In genomic region chr10:110919349-110919931, GRCh38 we compare ENCODE assay signal across 8 cellular contexts. TPM values are rescaled to one million over a fixed set of nuclear protein-coding genes. Genes with fewer than 3 reads are reported as not detected.
A peak's percentile ranks its signal among the peaks of the same experiment; 100 is the strongest.
DNase-seq lines count a peak whose midpoint lies in the region; TF ChIP-seq lines count a peak whose summit lies in the region.

Gene SHOC2 (plus strand): TSS chr10:110919604. CDS start chr10:110964359, 44,755 bp downstream.

- peak within 1 kb of the TSS; percentile 96 for H3K4me3 Mint-ChIP-seq in nephron progenitor cell

- H3K4me3 ChIP-seq in esophagus (ENCODE audit: low read depth in 1 of 2, low read length in 2 of 2): peak within 1 kb of the TSS; percentile 77 to 82

- DNase-seq in H4 (ENCODE audit: low spot score): no peak
- peak; percentile 37 for DNase-seq in NCI-H1105 treated with DMSO at 0.1 percent for 48 hours (lab: John Stamatoyannopoulos, UW)
- peak; percentile 93 for DNase-seq in activated T-cell treated with anti-CD3 and anti-CD28 coated beads, Interleukin-2, amount 50 U/mL, for 1 hour
- peak; percentile 95 for DNase-seq in nephron progenitor cell
- DNase-seq in foreskin melanocyte: no peak

- no peaks in the 10 kb centered on the region for H3K36me3 ChIP-seq in esophagus (ENCODE audit: control insufficient read depth in 2 of 2, insufficient read depth in 2 of 2, low read length in 1 of 2)

- no peaks in the 10 kb centered on the region for H3K4me1 ChIP-seq in esophagus (ENCODE audit: control insufficient read depth in 2 of 2, insufficient read depth in 2 of 2, low read length in 1 of 2)

- no peaks in the 10 kb centered on the region for H3K9me3 ChIP-seq in esophagus (ENCODE audit: control insufficient read depth in 2 of 2, insufficient read depth in 1 of 2, low read depth in 1 of 2, low read length in 1 of 2)

- TF ChIP-seq POLR2A in GM10847 (IDR thresholded peaks at IDR 0.05; ENCODE audit: extremely low read depth, insufficient read length): peak; percentile 84

- peak within 1 kb of the TSS; percentile 98 for H3K27ac ChIP-seq in esophagus (ENCODE audit: low read depth in 2 of 2, low read length in 1 of 2)

- peak within 1 kb of the TSS; percentile 100 for H3K27ac Mint-ChIP-seq in nephron progenitor cell

- H3K36me3 Mint-ChIP-seq in nephron progenitor cell (ENCODE audit: low read depth): no peaks in the 10 kb centered on the region

- TF ChIP-seq CTCF in nephron progenitor cell (IDR thresholded peaks at IDR 0.05): no peak
- no peak for TF ChIP-seq CTCF in subcutaneous adipose tissue (IDR thresholded peaks at IDR 0.05; ENCODE audit: low read depth)

- no peaks in the 10 kb centered on the region for H3K27me3 ChIP-seq in esophagus (ENCODE audit: control insufficient read depth in 1 of 2, insufficient read depth in 2 of 2, low read length in 2 of 2)

- H3K4me1 Mint-ChIP-seq in nephron progenitor cell: peaks cover 54% of the 10 kb centered on the region

- no peaks in the 10 kb centered on the region for H3K9me3 Mint-ChIP-seq in nephron progenitor cell

- WGBS in esophagus, 2 donors: 0% methylated on average over 14 to 61 of the region's 61 CpGs

- H3K27me3 Mint-ChIP-seq in nephron progenitor cell (ENCODE audit: low read depth, poor library complexity): no peaks in the 10 kb centered on the region

RNA-seq across cellular contexts. Expression of gene SHOC2, which starts in this region (rescaled TPM):
- 20.8 and 29.0 TPM in 2 replicates for total RNA-seq in H4 (2014; rRNA removed; shearing (Covaris generic))
- polyA plus RNA-seq in esophagus: 10 to 100 TPM; 15.3 to 16.6 TPM
- total RNA-seq in subcutaneous adipose tissue: 100 to 1,000 TPM in 1 of 4 donors, 10 to 100 TPM in 3; 67.1 to 128 (median 72.0) TPM

Comparison
In these comparisons a context has a peak if more than half of its experiments do, and no peak if none do; other contexts are left out.
1. DNase-seq: peak in NCI-H1105 treated with DMSO at 0.1 percent for 48 hours (single experiment), activated T-cell treated with anti-CD3 and anti-CD28 coated beads, Interleukin-2, amount 50 U/mL, for 1 hour (single experiment) and nephron progenitor cell (single experiment); none in H4 (single experiment) and foreskin melanocyte (single experiment).